In genomic region chr3:59641169-59641914, GRCh38 we compare ENCODE assay signal across 17 cellular contexts.
DNase-seq lines count a peak whose midpoint lies in the region; ATAC-seq and TF ChIP-seq lines count a peak whose summit lies in the region.
"Had no signal": no experiment of that assay in that cellular context is flagged by ENCODE, and none has a peak within 500 bp of the region (broad histone marks: within the 10 kb centered on the region; RNA-seq: fewer than 3 reads in every experiment).

No MANE protein-coding gene starts in this region.

- no peaks in the 10 kb centered on the region for H3K36me3 ChIP-seq in breast epithelium
- H3K36me3 ChIP-seq: adrenal gland had no signal

- POLR2A ChIA-PET in HEK293T (lab: Yijun Ruan, JAX) = no interaction called here

- TF ChIP-seq CTCF in breast epithelium (IDR thresholded peaks at IDR 0.05) = no peak
- no peak for TF ChIP-seq CTCF in natural killer cell (IDR thresholded peaks at IDR 0.05)

- H3K4me1 ChIP-seq in breast epithelium = no peaks in the 10 kb centered on the region
- H3K4me1 ChIP-seq: adrenal gland had no signal

- CTCF ChIA-PET in HEK293T (lab: Yijun Ruan, JAX) = interaction anchor here (0.9 kb wide), 1 partner anchor 131 kb away, joined by 4 read pairs; no protein-coding TSS in a partner anchor

- no peaks in the 10 kb centered on the region for H3K9me3 Mint-ChIP-seq in natural killer cell
- H3K9me3 Mint-ChIP-seq: CD8-positive, alpha-beta T cell; H9; T-helper 1 cell treated with Interleukin-12 subunit alpha and Interleukin-12 subunit beta and Interleukin-4 antibody, amounts not matched to agents 30 μg/mL and 1 μg/mL, for 36 hours had no signal

- no peak overlapping the region for H3K4me3 ChIP-seq in breast epithelium
- H3K4me3 ChIP-seq: adrenal gland had no signal

- intact Hi-C loops in breast epithelium (cut with DNase I; ENCODE audit: low total_unique reads) (no loop called here), left cardiac atrium (cut with DNase I) (no loop called here), posterior vena cava (cut with DNase I) (no loop called here), natural killer cell (cut with micrococcal nuclease) (no loop called here)

- H3K27ac ChIP-seq in breast epithelium = peak overlapping the region; percentile 15 to 49
- H3K27ac ChIP-seq: adrenal gland had no signal

- H3K27ac Mint-ChIP-seq in natural killer cell = no peak overlapping the region
- H3K27ac Mint-ChIP-seq: CD8-positive, alpha-beta T cell; H9; progenitor cell of endocrine pancreas; T-helper 1 cell treated with Interleukin-12 subunit alpha and Interleukin-12 subunit beta and Interleukin-4 antibody, amounts not matched to agents 30 μg/mL and 1 μg/mL, for 36 hours had no signal

- no peaks in the 10 kb centered on the region for H3K36me3 Mint-ChIP-seq in natural killer cell
- H3K36me3 Mint-ChIP-seq: CD8-positive, alpha-beta T cell had no signal

- ATAC-seq in left cardiac atrium = peak; percentile 90 to 96
- no peak for ATAC-seq in natural killer cell
- ATAC-seq in GM21737 (IDR thresholded peaks at IDR 0.05; ENCODE audit: unreplicated experiment) = no peak
- ATAC-seq: CD8-positive, alpha-beta T cell; stimulated activated naive CD8-positive, alpha-beta T cell treated with anti-CD3 and anti-CD28 coated beads, Interleukin-15, Interleukin-2, amounts not matched to agents 100 U/mL and 50 U/mL, for 24 hours had no signal

- no peaks in the 10 kb centered on the region for H3K27me3 ChIP-seq in breast epithelium
- H3K27me3 ChIP-seq: adrenal gland had no signal

- H3K4me1 Mint-ChIP-seq in natural killer cell = no peaks in the 10 kb centered on the region
- H3K4me1 Mint-ChIP-seq: H9 had no signal

- no peaks in the 10 kb centered on the region for H3K9me3 ChIP-seq in breast epithelium
- H3K9me3 ChIP-seq: adrenal gland had no signal

- no peak overlapping the region for H3K4me3 Mint-ChIP-seq in natural killer cell
- H3K4me3 Mint-ChIP-seq: CD8-positive, alpha-beta T cell; H9; T-helper 1 cell treated with Interleukin-12 subunit alpha and Interleukin-12 subunit beta and Interleukin-4 antibody, amounts not matched to agents 30 μg/mL and 1 μg/mL, for 36 hours had no signal

- DNase-seq in AG20443 (ENCODE audit: low spot score) = peak; percentile 82
- peak in 1 of 2 donors; percentile 75 for DNase-seq in breast epithelium (ENCODE audit: low spot score in 2 of 2)
- peak; percentile 40 for DNase-seq in left cardiac atrium
- peak; percentile 83 for DNase-seq in posterior vena cava (ENCODE audit: low spot score)
- no peak for DNase-seq in natural killer cell
- no peak for DNase-seq in HEK293T (ENCODE audit: extremely low spot score)
- no peak for DNase-seq in hypothalamus (lab: John Stamatoyannopoulos, UW)
- DNase-seq: CD8-positive, alpha-beta T cell; H9; NCI-H146; NCI-H345; SHP77; stimulated activated naive CD8-positive, alpha-beta T cell treated with anti-CD3 and anti-CD28 coated beads, Interleukin-15, Interleukin-2, amounts not matched to agents 100 U/mL and 50 U/mL, for 24 hours had no signal

- peaks cover 14 to 28% of the 10 kb centered on the region in 2 donors for H3K27me3 Mint-ChIP-seq in natural killer cell (ENCODE audit: low read depth in 2 of 2)

- TF ChIP-seq POLR2A in breast epithelium (IDR thresholded peaks at IDR 0.05) = no peak

TF ChIP-seq in HEK293T, 16 proteins besides CTCF, POLR2A, EP300 and RAD21:
- TF ChIP-seq LEF1 (IDR thresholded peaks at IDR 0.05; ENCODE audit: borderline replicate concordance) (no peak), FOXM1 (IDR thresholded peaks at IDR 0.05; ENCODE audit: borderline replicate concordance) (no peak), ARNT (IDR thresholded peaks at IDR 0.05) (no peak), ZNF384 (IDR thresholded peaks at IDR 0.05) (no peak), BHLHE40 (IDR thresholded peaks at IDR 0.05; ENCODE audit: borderline replicate concordance) (no peak), FOXK2 (IDR thresholded peaks at IDR 0.05) (no peak), CTBP1 (IDR thresholded peaks at IDR 0.05; ENCODE audit: borderline replicate concordance) (no peak), NFRKB (IDR thresholded peaks at IDR 0.05) (no peak), SP1 (IDR thresholded peaks at IDR 0.05) (no peak), HDGF (IDR thresholded peaks at IDR 0.05; ENCODE audit: borderline replicate concordance) (no peak), L3MBTL2 (conservative IDR thresholded peaks at IDR 0.05) (no peak), SUZ12 (IDR thresholded peaks at IDR 0.05) (no peak), FOXA1 (IDR thresholded peaks at IDR 0.05) (no peak), ELF4 (IDR thresholded peaks at IDR 0.05) (no peak)
- TF ChIP-seq, protein P1, sequence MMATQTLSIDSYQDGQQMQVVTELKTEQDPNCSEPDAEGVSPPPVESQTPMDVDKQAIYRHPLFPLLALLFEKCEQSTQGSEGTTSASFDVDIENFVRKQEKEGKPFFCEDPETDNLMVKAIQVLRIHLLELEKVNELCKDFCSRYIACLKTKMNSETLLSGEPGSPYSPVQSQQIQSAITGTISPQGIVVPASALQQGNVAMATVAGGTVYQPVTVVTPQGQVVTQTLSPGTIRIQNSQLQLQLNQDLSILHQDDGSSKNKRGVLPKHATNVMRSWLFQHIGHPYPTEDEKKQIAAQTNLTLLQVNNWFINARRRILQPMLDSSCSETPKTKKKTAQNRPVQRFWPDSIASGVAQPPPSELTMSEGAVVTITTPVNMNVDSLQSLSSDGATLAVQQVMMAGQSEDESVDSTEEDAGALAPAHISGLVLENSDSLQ (IDR thresholded peaks at IDR 0.05) = no peak

Comparison
In these comparisons a context has a peak if more than half of its experiments do, and no peak if none do; other contexts are left out.
1. DNase-seq: peak in AG20443 (single experiment), left cardiac atrium (single experiment) and posterior vena cava (single experiment); none in natural killer cell (single experiment), HEK293T (single experiment) and hypothalamus (0 of 51).
2. ATAC-seq: peak in left cardiac atrium (2 of 2); none in natural killer cell (0 of 3) and GM21737 (single experiment).